10 cellular contexts compared by ENCODE assay signal in genomic region chr1:234933031-234933430, GRCh38.
DNase-seq lines count a peak whose midpoint lies in the region; ATAC-seq and TF ChIP-seq lines count a peak whose summit lies in the region.
"Had no signal": no experiment of that assay in that cellular context is flagged by ENCODE, and none has a peak within 500 bp of the region (broad histone marks: within the 10 kb centered on the region; RNA-seq: fewer than 3 reads in every experiment).

No MANE protein-coding gene starts in this region.

- 88 to 89% methylated on average over 4 to 5 of the region's 5 CpGs for whole genome bisulfite sequencing in thyroid gland, 2 donors
- 93% methylated on average over 5 of the region's 5 CpGs for WGBS in esophagus muscularis mucosa

- no peaks in the 10 kb centered on the region for H3K4me1 ChIP-seq in colonic mucosa
- peaks cover 7 to 19% of the 10 kb centered on the region in 2 donors for H3K4me1 ChIP-seq in thyroid gland
- peaks cover 8 to 12% (median 11%) of the 10 kb centered on the region in 4 donors for H3K4me1 ChIP-seq in esophagus muscularis mucosa

- H3K27me3 Mint-ChIP-seq in activated T-cell treated with anti-CD3 and anti-CD28 coated beads, Interleukin-2, amount 50 U/mL, for 72 hours (ENCODE audit: low read depth), result no peaks in the 10 kb centered on the region
- H3K27me3 Mint-ChIP-seq in activated T-cell treated with anti-CD3 and anti-CD28 coated beads, Interleukin-2, amount 50 U/mL, for 4 hours (ENCODE audit: low read depth), result no peaks in the 10 kb centered on the region

- H3K36me3 Mint-ChIP-seq in activated T-cell treated with anti-CD3 and anti-CD28 coated beads, Interleukin-2, amount 50 U/mL, for 72 hours (ENCODE audit: insufficient read depth in 2 of 2), result no peaks in the 10 kb centered on the region
- no peaks in the 10 kb centered on the region for H3K36me3 Mint-ChIP-seq in activated T-cell treated with anti-CD3 and anti-CD28 coated beads, Interleukin-2, amount 50 U/mL, for 4 hours (ENCODE audit: insufficient read depth)

- peaks cover 84% of the 10 kb centered on the region for H3K4me1 Mint-ChIP-seq in activated T-cell treated with anti-CD3 and anti-CD28 coated beads, Interleukin-2, amount 50 U/mL, for 72 hours (ENCODE audit: low read depth)
- H3K4me1 Mint-ChIP-seq in activated T-cell treated with anti-CD3 and anti-CD28 coated beads, Interleukin-2, amount 50 U/mL, for 4 hours (ENCODE audit: low read depth), result peaks cover 36% of the 10 kb centered on the region

- no peak overlapping the region for H3K27ac ChIP-seq in colonic mucosa
- peak overlapping the region; percentile 39 to 73 (median 57) for H3K27ac ChIP-seq in thyroid gland
- H3K27ac ChIP-seq in esophagus muscularis mucosa (replicated peaks in 1 of 4), result no peak overlapping the region
- H3K27ac ChIP-seq in coronary artery, result peak overlapping the region in 1 of 2 donors; percentile 65
- H3K27ac ChIP-seq: C4-2B had no signal

- TF ChIP-seq EP300 in esophagus muscularis mucosa (IDR thresholded peaks at IDR 0.05), result no peak

- TF ChIP-seq POLR2A in thyroid gland (IDR thresholded peaks at IDR 0.05) (no peak), esophagus muscularis mucosa (IDR thresholded peaks at IDR 0.05; ENCODE audit: low read depth) (no peak)

- H3K27ac Mint-ChIP-seq in activated T-cell treated with anti-CD3 and anti-CD28 coated beads, Interleukin-2, amount 50 U/mL, for 72 hours, result peak overlapping the region; percentile 87

- no peaks in the 10 kb centered on the region for H3K36me3 ChIP-seq in colonic mucosa
- H3K36me3 ChIP-seq in thyroid gland, result no peaks in the 10 kb centered on the region
- no peaks in the 10 kb centered on the region for H3K36me3 ChIP-seq in esophagus muscularis mucosa

- H3K4me3 ChIP-seq in colonic mucosa (no peak overlapping the region), thyroid gland (replicated peaks in 1 of 3) (no peak overlapping the region), esophagus muscularis mucosa (no peak overlapping the region), coronary artery (no peak overlapping the region)

- TF ChIP-seq CTCF in colonic mucosa (IDR thresholded peaks at IDR 0.05), result no peak
- TF ChIP-seq CTCF in thyroid gland (IDR thresholded peaks at IDR 0.05), result no peak
- TF ChIP-seq CTCF in esophagus muscularis mucosa (IDR thresholded peaks at IDR 0.05), result no peak
- no peak for TF ChIP-seq CTCF in coronary artery (IDR thresholded peaks at IDR 0.05)

- DNase-seq in activated T-cell treated with anti-CD3 and anti-CD28 coated beads, Interleukin-2, amount 50 U/mL, for 72 hours, result no peak
- no peak for DNase-seq in activated T-cell treated with anti-CD3 and anti-CD28 coated beads, Interleukin-2, amount 50 U/mL, for 4 hours
- DNase-seq in colonic mucosa, result peak; percentile 18
- DNase-seq in thyroid gland, result peak in 1 of 2 donors; percentile 44
- no peak for DNase-seq in esophagus muscularis mucosa (ENCODE audit: extremely low spot score)
- no peak for DNase-seq in coronary artery (ENCODE audit: low spot score)
- no peak for DNase-seq in SKM-1 treated with dmso at 0.1 percent for 144 hours (lab: John Stamatoyannopoulos, UW; ENCODE audit: unreplicated experiment)

- H3K9me3 Mint-ChIP-seq in activated T-cell treated with anti-CD3 and anti-CD28 coated beads, Interleukin-2, amount 50 U/mL, for 72 hours, result no peaks in the 10 kb centered on the region
- no peaks in the 10 kb centered on the region for H3K9me3 Mint-ChIP-seq in activated T-cell treated with anti-CD3 and anti-CD28 coated beads, Interleukin-2, amount 50 U/mL, for 4 hours
- H3K9me3 Mint-ChIP-seq: nephron had no signal

- H3K9me3 ChIP-seq in colonic mucosa (no peaks in the 10 kb centered on the region), thyroid gland (no peaks in the 10 kb centered on the region), esophagus muscularis mucosa (no peaks in the 10 kb centered on the region)

- peak overlapping the region; percentile 37 to 50 for H3K4me3 Mint-ChIP-seq in activated T-cell treated with anti-CD3 and anti-CD28 coated beads, Interleukin-2, amount 50 U/mL, for 72 hours
- H3K4me3 Mint-ChIP-seq in activated T-cell treated with anti-CD3 and anti-CD28 coated beads, Interleukin-2, amount 50 U/mL, for 4 hours, result no peak overlapping the region
- H3K4me3 Mint-ChIP-seq: nephron had no signal

- peak; percentile 30 to 40 for ATAC-seq in activated T-cell treated with anti-CD3 and anti-CD28 coated beads, Interleukin-2, amount 50 U/mL, for 72 hours (replicated peaks in 1 of 2)
- no peak for ATAC-seq in activated T-cell treated with anti-CD3 and anti-CD28 coated beads, Interleukin-2, amount 50 U/mL, for 4 hours
- peak; percentile 31 for ATAC-seq in HG03432 (IDR thresholded peaks at IDR 0.05; ENCODE audit: unreplicated experiment)

- intact Hi-C loops in colonic mucosa (cut with DNase I), result no loop called here
- intact Hi-C loops in thyroid gland (cut with DNase I), result no loop called here
- intact Hi-C loops in esophagus muscularis mucosa (cut with DNase I), result no loop called here

- H3K27me3 ChIP-seq in colonic mucosa, result no peaks in the 10 kb centered on the region
- no peaks in the 10 kb centered on the region for H3K27me3 ChIP-seq in thyroid gland
- H3K27me3 ChIP-seq in esophagus muscularis mucosa, result no peaks in the 10 kb centered on the region

- no peak overlapping the region for H3K9ac ChIP-seq in colonic mucosa (ENCODE audit: low read depth in 2 of 2, low read length in 2 of 2)

Comparison
In these comparisons a context has a peak if more than half of its experiments do, and no peak if none do; other contexts are left out.
1. ATAC-seq: peak in activated T-cell treated with anti-CD3 and anti-CD28 coated beads, Interleukin-2, amount 50 U/mL, for 72 hours (2 of 2) and HG03432 (single experiment); none in activated T-cell treated with anti-CD3 and anti-CD28 coated beads, Interleukin-2, amount 50 U/mL, for 4 hours (0 of 2).
2. H3K27ac ChIP-seq: peak in thyroid gland (3 of 3); none in colonic mucosa (single experiment) and esophagus muscularis mucosa (0 of 4).